21 cellular contexts compared by ENCODE assay signal in the genomic region with DNA sequence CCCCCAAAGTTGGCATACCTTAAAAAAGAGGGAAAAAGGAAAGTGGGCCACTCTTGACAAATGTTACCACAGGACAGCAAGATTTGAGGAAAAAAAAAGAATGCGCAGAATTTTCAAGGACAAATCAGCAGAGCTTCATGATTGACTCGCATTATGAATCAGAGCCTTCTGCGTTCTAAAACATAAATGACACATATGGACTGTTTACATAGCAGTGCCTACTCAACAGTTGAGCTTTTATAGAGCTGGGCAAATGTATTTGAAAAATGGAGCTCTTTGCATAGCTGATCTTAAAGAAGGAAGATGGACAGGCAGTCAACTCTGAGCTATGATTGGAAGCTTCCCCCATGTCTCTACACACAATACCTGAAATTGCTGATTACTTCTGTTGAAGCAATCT.
"Had no signal": no experiment of that assay in that cellular context is flagged by ENCODE, and none has a peak within 500 bp of the region (broad histone marks: within the 10 kb centered on the region; RNA-seq: fewer than 3 reads in every experiment).

No MANE protein-coding gene starts in this region.

- H3K9me3 ChIP-seq: MG63, SJSA1 had no signal

- DNase-seq: Karpas-422, KG1, MG63, NCI-H1092, NCI-H1105 treated with DMSO at 0.1 percent for 48 hours, NCI-H1417 treated with DMSO at 0.1 percent for 48 hours, NCI-H146, NCI-H1694 treated with DMSO at 0.1 percent for 48 hours, NCI-H1930, NCI-H2081, NCI-H2107, NCI-H2227 treated with DMSO at 0.1 percent for 48 hours, NCI-H524, NCI-H69, NCI-H774, SIG-M5 had no signal

- H3K27ac ChIP-seq: RWPE1, SJSA1, SK-N-MC had no signal

- H3K4me1 ChIP-seq: SJSA1 had no signal

- H3K27me3 ChIP-seq: MG63, SJSA1 had no signal

- H3K36me3 ChIP-seq: MG63, SJSA1 had no signal

- ATAC-seq: Panc1, Right ventricle myocardium inferior had no signal

- H3K4me3 ChIP-seq: MG63, SJSA1, SK-N-MC had no signal
